8 cellular contexts compared by ENCODE assay signal in the genomic region with DNA sequence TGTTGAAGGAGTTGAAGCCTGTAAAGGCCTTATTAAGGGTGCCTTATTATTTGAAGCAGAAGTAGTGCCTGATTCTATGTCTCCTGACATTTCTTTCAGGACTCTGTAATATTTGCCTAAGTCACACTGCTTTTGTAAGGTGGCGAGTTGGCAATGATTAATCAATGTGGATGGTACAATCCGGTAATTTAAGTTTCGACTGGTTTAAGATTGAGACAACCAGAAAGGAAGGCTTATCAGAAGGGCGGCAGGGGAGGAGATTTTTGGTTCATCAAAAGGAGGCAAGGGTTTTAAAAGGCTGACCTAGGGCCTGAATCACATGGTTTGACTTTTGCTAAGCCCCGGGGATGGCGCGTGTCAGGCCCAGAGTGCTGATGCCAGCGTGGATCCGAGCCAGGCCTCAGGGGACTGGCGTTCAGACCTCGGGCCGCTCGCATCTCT. TPM values are rescaled to one million over a fixed set of nuclear protein-coding genes. Genes with fewer than 3 reads are reported as not detected.
DNase-seq lines count a peak whose midpoint lies in the region; ATAC-seq and TF ChIP-seq lines count a peak whose summit lies in the region.

No MANE protein-coding gene starts in this region.

- H3K36me3 ChIP-seq in CD8-positive, alpha-beta memory T cell (ENCODE audit: insufficient read depth, low read length): no peaks in the 10 kb centered on the region
- H3K36me3 ChIP-seq in OCI-LY7 (ENCODE audit: insufficient read depth, low read length) (no peaks in the 10 kb centered on the region), parathyroid adenoma (ENCODE audit: control insufficient read depth, insufficient read depth, low read length) (no peaks in the 10 kb centered on the region)

- H3K36me3 Mint-ChIP-seq in CD8-positive, alpha-beta memory T cell: peaks cover 0 to 14% (median 0%) of the 10 kb centered on the region in 3 donors

- peaks cover 41% of the 10 kb centered on the region for H3K79me2 ChIP-seq in OCI-LY7 (ENCODE audit: insufficient read depth, low read depth, low read length)
- peaks cover 28% of the 10 kb centered on the region for H3K79me2 ChIP-seq in parathyroid adenoma

- CTCF ChIA-PET in CD8-positive, alpha-beta memory T cell (lab: Charles Lee): no interaction called here
- CTCF ChIA-PET in OCI-LY7 (lab: Charles Lee; ENCODE audit: unreplicated experiment): no interaction called here

- peaks cover 20% of the 10 kb centered on the region for H4K20me1 ChIP-seq in OCI-LY7 (ENCODE audit: insufficient read depth, low read length)

- no peak for DNase-seq in CD8-positive, alpha-beta memory T cell
- DNase-seq in OCI-LY7 (ENCODE audit: low spot score) (peak; percentile 15), epithelial cell of prostate (ENCODE audit: low read depth, low spot score) (no peak), SIG-M5 treated with dmso at 0.1 percent for 504 hours (lab: John Stamatoyannopoulos, UW; ENCODE audit: unreplicated experiment) (no peak)
- DNase-seq in stimulated activated CD4-positive, alpha-beta T cell treated with anti-CD3 and anti-CD28 coated beads, Interleukin-2, amount 100 ng/mL, for 24 hours: no peak

- peaks cover 32% of the 10 kb centered on the region for H3K4me1 ChIP-seq in CD8-positive, alpha-beta memory T cell (ENCODE audit: insufficient read depth, low read length)
- H3K4me1 ChIP-seq in OCI-LY7 (ENCODE audit: insufficient read depth, low read length, poor library complexity, severe bottlenecking): peaks cover 43% of the 10 kb centered on the region
- H3K4me1 ChIP-seq in parathyroid adenoma: peaks cover 4% of the 10 kb centered on the region

- H2AFZ ChIP-seq in OCI-LY7 (ENCODE audit: low read length) (peak overlapping the region; percentile 99), parathyroid adenoma (peak overlapping the region; percentile 92)

- H3K4me3 ChIP-seq in CD8-positive, alpha-beta memory T cell (ENCODE audit: low read length): peak overlapping the region; percentile 96
- H3K4me3 ChIP-seq in OCI-LY7 (ENCODE audit: low read depth, low read length, poor library complexity, severe bottlenecking) (peak overlapping the region; percentile 87), parathyroid adenoma (ENCODE audit: low read depth, low read length) (peak overlapping the region; percentile 94)

- peaks cover 6 to 7% of the 10 kb centered on the region in 2 donors for H3K27me3 Mint-ChIP-seq in CD8-positive, alpha-beta memory T cell

- POLR2A ChIA-PET in CD8-positive, alpha-beta memory T cell (lab: Charles Lee): interaction anchor here (2.0 kb wide), 1 partner anchor 60 kb away, joined by 14 read pairs; a partner anchor contains a TSS
- POLR2A ChIA-PET in OCI-LY7 (lab: Charles Lee): no interaction called here

- intact Hi-C loops in OCI-LY7 (cut with micrococcal nuclease; ENCODE audit: unreplicated experiment): loop anchor here (1.0 to 5.0 kb wide), 6 partner anchors 60 to 1275 kb away; a partner anchor contains a TSS

- H3K9me3 ChIP-seq in CD8-positive, alpha-beta memory T cell (ENCODE audit: low read length): no peaks in the 10 kb centered on the region
- H3K9me3 ChIP-seq in OCI-LY7 (ENCODE audit: low read length) (no peaks in the 10 kb centered on the region), parathyroid adenoma (ENCODE audit: control insufficient read depth, low read length) (no peaks in the 10 kb centered on the region)

- H3K9ac ChIP-seq in parathyroid adenoma: no peak overlapping the region

- peaks cover 46 to 48% (median 47%) of the 10 kb centered on the region in 3 donors for H3K4me1 Mint-ChIP-seq in CD8-positive, alpha-beta memory T cell

- TSS peak; percentile 81 for BruUV-seq in OCI-LY7 (replicated peaks; lab: Mats Ljungman, UMichigan)

- H3K27ac Mint-ChIP-seq in CD8-positive, alpha-beta memory T cell: peak overlapping the region; percentile 97 to 100 (median 99)

- no peaks in the 10 kb centered on the region for H3K9me2 ChIP-seq in OCI-LY7 (ENCODE audit: insufficient read depth, low read length)

- no peaks in the 10 kb centered on the region for H3K9me3 Mint-ChIP-seq in CD8-positive, alpha-beta memory T cell

- ATAC-seq in GM19328 (IDR thresholded peaks at IDR 0.05; ENCODE audit: unreplicated experiment): no peak
- ATAC-seq in HG03196 (IDR thresholded peaks at IDR 0.05; ENCODE audit: unreplicated experiment): no peak

- H3K4me2 ChIP-seq in OCI-LY7 (ENCODE audit: low read length): peak overlapping the region; percentile 85
- H3K4me2 ChIP-seq in parathyroid adenoma (ENCODE audit: low read length): peak overlapping the region; percentile 82

- TF ChIP-seq CTCF in OCI-LY7 (conservative IDR thresholded peaks at IDR 0.05; ENCODE audit: low read length): no peak
- no peak for TF ChIP-seq CTCF in parathyroid adenoma (IDR thresholded peaks at IDR 0.05)

- H3K27me3 ChIP-seq in CD8-positive, alpha-beta memory T cell (ENCODE audit: insufficient read depth, low read length, poor library complexity, severe bottlenecking): no peaks in the 10 kb centered on the region
- no peaks in the 10 kb centered on the region for H3K27me3 ChIP-seq in parathyroid adenoma (ENCODE audit: control insufficient read depth, insufficient read depth, low read length)

- peak overlapping the region; percentile 88 for H3K27ac ChIP-seq in CD8-positive, alpha-beta memory T cell (ENCODE audit: low read depth, low read length)
- H3K27ac ChIP-seq in OCI-LY7 (ENCODE audit: low read depth, low read length, poor library complexity, severe bottlenecking) (peak overlapping the region; percentile 77), epithelial cell of prostate (peak overlapping the region; percentile 98), parathyroid adenoma (peak overlapping the region; percentile 88)

- peak overlapping the region; percentile 97 to 100 (median 99) for H3K4me3 Mint-ChIP-seq in CD8-positive, alpha-beta memory T cell

RNA-seq across cellular contexts. Expression of a gene that starts 0.8 kb away (rescaled TPM):
- total RNA-seq in CD8-positive, alpha-beta memory T cell: 10 to 100 TPM; 33.5 to 33.6 TPM
- 110 TPM for polyA plus RNA-seq in CD8-positive, alpha-beta memory T cell
- total RNA-seq in OCI-LY7 (2014; rRNA removed; shearing (Covaris generic)): 16.1 and 26.2 TPM in 2 replicates
- total RNA-seq in OCI-LY7 (2022): 37.3 and 48.5 TPM in 2 replicates

RNA-seq across cellular contexts. Expression of a gene that starts 19.8 kb away (rescaled TPM):
- not detected for total RNA-seq in CD8-positive, alpha-beta memory T cell
- polyA plus RNA-seq in CD8-positive, alpha-beta memory T cell: not detected
- total RNA-seq in OCI-LY7 (2014; rRNA removed; shearing (Covaris generic)): not detected in 2 replicates
- not detected in 2 replicates for total RNA-seq in OCI-LY7 (2022)

RNA-seq across cellular contexts. Expression of a gene that starts 59.9 kb away (rescaled TPM):
- total RNA-seq in CD8-positive, alpha-beta memory T cell: 10 to 100 TPM; 42.4 to 48.4 TPM
- polyA plus RNA-seq in CD8-positive, alpha-beta memory T cell: 68.4 TPM
- total RNA-seq in OCI-LY7 (2014; rRNA removed; shearing (Covaris generic)): 24.9 and 27.2 TPM in 2 replicates
- total RNA-seq in OCI-LY7 (2022): 47.1 and 48.9 TPM in 2 replicates
